In genomic region chr1:30701266-30701650, GRCh38 we compare ENCODE assay signal across 1 cellular context.
TF ChIP-seq lines count a peak whose summit lies in the region.

No MANE protein-coding gene starts in this region.

TF ChIP-seq in HCT116, 20 proteins besides CTCF, POLR2A, EP300 and RAD21:
- TF ChIP-seq ELF1 (IDR thresholded peaks at IDR 0.05; ENCODE audit: borderline replicate concordance, low read depth) (no peak), ZNF274 (IDR thresholded peaks at IDR 0.05; ENCODE audit: low read depth, low read length) (no peak), YY1 (IDR thresholded peaks at IDR 0.05; ENCODE audit: extremely low read depth, insufficient replicate concordance, low read depth, low read length) (no peak), FOSL1 (IDR thresholded peaks at IDR 0.05; ENCODE audit: low read depth) (no peak), EZH2 (IDR thresholded peaks at IDR 0.05) (no peak), EGR1 (IDR thresholded peaks at IDR 0.05; ENCODE audit: low read depth) (no peak), TCF7L2 (IDR thresholded peaks at IDR 0.05; ENCODE audit: borderline replicate concordance, extremely low read depth, insufficient read depth, insufficient read length) (no peak), SP1 (IDR thresholded peaks at IDR 0.05; ENCODE audit: low read depth) (no peak), ZFX (IDR thresholded peaks at IDR 0.05) (no peak), MAX (IDR thresholded peaks at IDR 0.05) (no peak), SIN3A (IDR thresholded peaks at IDR 0.05; ENCODE audit: low read depth) (no peak), CBX3 (IDR thresholded peaks at IDR 0.05; ENCODE audit: low read depth) (no peak), JUND (IDR thresholded peaks at IDR 0.05) (no peak), CEBPB (IDR thresholded peaks at IDR 0.05; ENCODE audit: low read depth) (no peak), POLR2AphosphoS5 (IDR thresholded peaks at IDR 0.05; ENCODE audit: low read depth, low read length) (no peak)
- TF ChIP-seq, protein P1, sequence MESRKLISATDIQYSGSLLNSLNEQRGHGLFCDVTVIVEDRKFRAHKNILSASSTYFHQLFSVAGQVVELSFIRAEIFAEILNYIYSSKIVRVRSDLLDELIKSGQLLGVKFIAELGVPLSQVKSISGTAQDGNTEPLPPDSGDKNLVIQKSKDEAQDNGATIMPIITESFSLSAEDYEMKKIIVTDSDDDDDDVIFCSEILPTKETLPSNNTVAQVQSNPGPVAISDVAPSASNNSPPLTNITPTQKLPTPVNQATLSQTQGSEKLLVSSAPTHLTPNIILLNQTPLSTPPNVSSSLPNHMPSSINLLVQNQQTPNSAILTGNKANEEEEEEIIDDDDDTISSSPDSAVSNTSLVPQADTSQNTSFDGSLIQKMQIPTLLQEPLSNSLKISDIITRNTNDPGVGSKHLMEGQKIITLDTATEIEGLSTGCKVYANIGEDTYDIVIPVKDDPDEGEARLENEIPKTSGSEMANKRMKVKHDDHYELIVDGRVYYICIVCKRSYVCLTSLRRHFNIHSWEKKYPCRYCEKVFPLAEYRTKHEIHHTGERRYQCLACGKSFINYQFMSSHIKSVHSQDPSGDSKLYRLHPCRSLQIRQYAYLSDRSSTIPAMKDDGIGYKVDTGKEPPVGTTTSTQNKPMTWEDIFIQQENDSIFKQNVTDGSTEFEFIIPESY (IDR thresholded peaks at IDR 0.05; ENCODE audit: extremely low read depth, insufficient replicate concordance, low read length), result no peak
- TF ChIP-seq, protein P2, sequence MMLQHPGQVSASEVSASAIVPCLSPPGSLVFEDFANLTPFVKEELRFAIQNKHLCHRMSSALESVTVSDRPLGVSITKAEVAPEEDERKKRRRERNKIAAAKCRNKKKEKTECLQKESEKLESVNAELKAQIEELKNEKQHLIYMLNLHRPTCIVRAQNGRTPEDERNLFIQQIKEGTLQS (IDR thresholded peaks at IDR 0.05), result no peak
